Comparison of ENCODE assay signal across 28 cellular contexts in the genomic region with DNA sequence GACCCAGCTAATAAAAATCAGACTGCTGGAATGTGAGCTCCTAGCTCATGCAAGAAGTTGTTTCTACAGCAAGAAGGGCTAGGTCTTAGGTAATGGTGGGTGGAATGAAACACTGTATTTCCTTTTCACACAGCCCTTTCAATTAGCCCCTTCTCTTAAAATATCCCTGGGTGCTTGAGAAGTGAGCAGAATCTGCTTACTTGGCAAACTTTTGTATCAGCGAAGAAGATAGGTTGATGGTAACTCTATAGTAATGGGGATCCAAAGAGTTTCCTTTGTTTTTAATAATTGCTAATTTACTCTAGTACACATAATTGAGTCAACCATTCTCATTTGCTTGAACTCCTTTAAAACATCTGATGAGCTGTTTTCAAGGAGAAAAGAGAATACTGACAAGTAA.
"Had no signal": no experiment of that assay in that cellular context is flagged by ENCODE, and none has a peak within 500 bp of the region (broad histone marks: within the 10 kb centered on the region; RNA-seq: fewer than 3 reads in every experiment).

No MANE protein-coding gene starts in this region.

- H3K27me3 ChIP-seq: stomach, suprapubic skin, testis, thyroid gland, tibial artery, tibial nerve, transverse colon, upper lobe of left lung, upper lobe of right lung, uterus, vagina had no signal

- H3K27ac Mint-ChIP-seq: stimulated activated effector memory CD8-positive, alpha-beta T cell treated with anti-CD3 and anti-CD28 coated beads, Interleukin-12 subunit alpha, Interleukin-12 subunit beta, amount 100 ng/mL, for 72 hours; stimulated activated memory B cell treated with anti-CD40 and anti-IgM and Interleukin-4, amounts not matched to agents 10 μg/mL and 1 μg/mL and 100 μg/mL, for 72 hours; stimulated activated naive B cell treated with anti-CD40 and anti-IgM and Interleukin-4, amounts not matched to agents 10 μg/mL and 1 μg/mL and 100 μg/mL, for 72 hours; stimulated activated naive CD8-positive, alpha-beta T cell treated with anti-CD3 and anti-CD28 coated beads, Interleukin-15, amount 100 ng/mL, for 72 hours; stimulated activated naive CD8-positive, alpha-beta T cell treated with anti-CD3 and anti-CD28 coated beads, Interleukin-15, Interleukin-2, amounts not matched to agents 100 ng/mL and 50 ng/mL, for 24 hours; type B pancreatic cell had no signal

- DNase-seq: stimulated activated CD4-positive, alpha-beta T cell treated with anti-CD3 and anti-CD28 coated beads, Interleukin-2, amount 100 ng/mL, for 48 hours; stimulated activated CD4-positive, alpha-beta T cell treated with anti-CD3 and anti-CD28 coated beads, Interleukin-4, amount 100 ng/mL, for 1 hour; stimulated activated CD4-positive, alpha-beta T cell treated with anti-CD3 and anti-CD28 coated beads, Interleukin-4, amount 100 ng/mL, for 24 hours; stimulated activated CD4-positive, alpha-beta T cell treated with anti-CD3 and anti-CD28 coated beads, Interleukin-4, amount 100 ng/mL, for 4 hours; stimulated activated CD8-positive, alpha-beta memory T cell treated with anti-CD3 and anti-CD28 coated beads, Interleukin-4, amount 100 ng/mL, for 48 hours; stimulated activated naive B cell treated with anti-CD40 and anti-IgM and Interleukin-4, amounts not matched to agents 10 μg/mL and 1 μg/mL and 100 μg/mL, for 72 hours; stimulated activated naive CD4-positive, alpha-beta T cell; stimulated activated naive CD4-positive, alpha-beta T cell treated with Interleukin-2 at 50 U/mL for 16 hours; stimulated activated naive CD8-positive, alpha-beta T cell treated with anti-CD3 and anti-CD28 coated beads, Interleukin-15, amount 100 ng/mL, for 72 hours; stimulated activated naive CD8-positive, alpha-beta T cell treated with anti-CD3 and anti-CD28 coated beads, Interleukin-15, Interleukin-2, amounts not matched to agents 100 U/mL and 50 U/mL, for 24 hours; stomach; substantia nigra; testis; thyroid gland; tibial artery; transverse colon; trophoblast cell; upper lobe of left lung; upper lobe of right lung; uterus had no signal

- H3K9me3 Mint-ChIP-seq: stimulated activated memory B cell treated with anti-CD40 and anti-IgM and Interleukin-4, amounts not matched to agents 10 μg/mL and 1 μg/mL and 100 μg/mL, for 72 hours; stimulated activated naive B cell treated with anti-CD40 and anti-IgM and Interleukin-4, amounts not matched to agents 10 μg/mL and 1 μg/mL and 100 μg/mL, for 72 hours; stimulated activated naive CD8-positive, alpha-beta T cell treated with anti-CD3 and anti-CD28 coated beads, Interleukin-15, amount 100 ng/mL, for 72 hours; type B pancreatic cell had no signal

- H3K9me3 ChIP-seq: stomach, suprapubic skin, testis, thoracic aorta, thyroid gland, tibial artery, tibial nerve, transverse colon, upper lobe of left lung, upper lobe of right lung, uterus, vagina had no signal

- H3K27ac ChIP-seq: stomach, suprapubic skin, testis, thoracic aorta, thyroid gland, tibial artery, tibial nerve, transverse colon, upper lobe of left lung, upper lobe of right lung, uterus, vagina had no signal

- ATAC-seq: stimulated activated effector memory CD8-positive, alpha-beta T cell treated with anti-CD3 and anti-CD28 coated beads, Interleukin-12 subunit alpha, Interleukin-12 subunit beta, amount 100 ng/mL, for 72 hours; stimulated activated memory B cell treated with anti-CD40 and anti-IgM and Interleukin-4, amounts not matched to agents 10 μg/mL and 1 μg/mL and 100 μg/mL, for 72 hours; stimulated activated naive B cell treated with anti-CD40 and anti-IgM and Interleukin-4, amounts not matched to agents 10 μg/mL and 1 μg/mL and 100 μg/mL, for 72 hours; stimulated activated naive CD8-positive, alpha-beta T cell treated with anti-CD3 and anti-CD28 coated beads, Interleukin-15, amount 100 ng/mL, for 72 hours; stimulated activated naive CD8-positive, alpha-beta T cell treated with anti-CD3 and anti-CD28 coated beads, Interleukin-15, Interleukin-2, amounts not matched to agents 100 U/mL and 50 U/mL, for 24 hours; upper lobe of right lung had no signal

- H3K4me3 Mint-ChIP-seq: stimulated activated effector memory CD8-positive, alpha-beta T cell treated with anti-CD3 and anti-CD28 coated beads, Interleukin-12 subunit alpha, Interleukin-12 subunit beta, amount 100 ng/mL, for 72 hours; stimulated activated memory B cell treated with anti-CD40 and anti-IgM and Interleukin-4, amounts not matched to agents 10 μg/mL and 1 μg/mL and 100 μg/mL, for 72 hours; stimulated activated naive B cell treated with anti-CD40 and anti-IgM and Interleukin-4, amounts not matched to agents 10 μg/mL and 1 μg/mL and 100 μg/mL, for 72 hours; stimulated activated naive CD8-positive, alpha-beta T cell treated with anti-CD3 and anti-CD28 coated beads, Interleukin-15, amount 100 ng/mL, for 72 hours; stimulated activated naive CD8-positive, alpha-beta T cell treated with anti-CD3 and anti-CD28 coated beads, Interleukin-15, Interleukin-2, amounts not matched to agents 100 ng/mL and 50 ng/mL, for 24 hours; type B pancreatic cell had no signal

- H3K4me1 ChIP-seq: stomach, suprapubic skin, testis, tibial artery, tibial nerve, transverse colon, upper lobe of left lung, upper lobe of right lung, uterus, vagina had no signal

- H3K4me3 ChIP-seq: stomach, suprapubic skin, testis, thoracic aorta, thyroid gland, tibial artery, tibial nerve, transverse colon, upper lobe of left lung, upper lobe of right lung, uterus, vagina had no signal

- H3K36me3 ChIP-seq: stomach, suprapubic skin, thoracic aorta, thyroid gland, tibial artery, tibial nerve, transverse colon, upper lobe of left lung, upper lobe of right lung, uterus, vagina had no signal

- H3K27me3 Mint-ChIP-seq: stimulated activated memory B cell treated with anti-CD40 and anti-IgM and Interleukin-4, amounts not matched to agents 10 μg/mL and 1 μg/mL and 100 μg/mL, for 72 hours; stimulated activated naive B cell treated with anti-CD40 and anti-IgM and Interleukin-4, amounts not matched to agents 10 μg/mL and 1 μg/mL and 100 μg/mL, for 72 hours; stimulated activated naive CD8-positive, alpha-beta T cell treated with anti-CD3 and anti-CD28 coated beads, Interleukin-15, amount 100 ng/mL, for 72 hours; stimulated activated naive CD8-positive, alpha-beta T cell treated with anti-CD3 and anti-CD28 coated beads, Interleukin-15, Interleukin-2, amounts not matched to agents 100 ng/mL and 50 ng/mL, for 24 hours had no signal

- H3K36me3 Mint-ChIP-seq: stimulated activated effector memory CD8-positive, alpha-beta T cell treated with anti-CD3 and anti-CD28 coated beads, Interleukin-12 subunit alpha, Interleukin-12 subunit beta, amount 100 ng/mL, for 72 hours; stimulated activated memory B cell treated with anti-CD40 and anti-IgM and Interleukin-4, amounts not matched to agents 10 μg/mL and 1 μg/mL and 100 μg/mL, for 72 hours; stimulated activated naive B cell treated with anti-CD40 and anti-IgM and Interleukin-4, amounts not matched to agents 10 μg/mL and 1 μg/mL and 100 μg/mL, for 72 hours; type B pancreatic cell had no signal

- H3K4me1 Mint-ChIP-seq: stimulated activated effector memory CD8-positive, alpha-beta T cell treated with anti-CD3 and anti-CD28 coated beads, Interleukin-12 subunit alpha, Interleukin-12 subunit beta, amount 100 ng/mL, for 72 hours; stimulated activated memory B cell treated with anti-CD40 and anti-IgM and Interleukin-4, amounts not matched to agents 10 μg/mL and 1 μg/mL and 100 μg/mL, for 72 hours; stimulated activated naive B cell treated with anti-CD40 and anti-IgM and Interleukin-4, amounts not matched to agents 10 μg/mL and 1 μg/mL and 100 μg/mL, for 72 hours; stimulated activated naive CD8-positive, alpha-beta T cell treated with anti-CD3 and anti-CD28 coated beads, Interleukin-15, amount 100 ng/mL, for 72 hours had no signal
